In genomic region chr2:80302465-80303005, GRCh38 we compare ENCODE assay signal across 21 cellular contexts. TPM values are rescaled to one million over a fixed set of nuclear protein-coding genes. Genes with fewer than 3 reads are reported as not detected.
A peak's percentile ranks its signal among the peaks of the same experiment; 100 is the strongest.
DNase-seq lines count a peak whose midpoint lies in the region; ATAC-seq and TF ChIP-seq lines count a peak whose summit lies in the region.
"Had no signal": no experiment of that assay in that cellular context is flagged by ENCODE, and none has a peak within 500 bp of the region (broad histone marks: within the 10 kb centered on the region; RNA-seq: fewer than 3 reads in every experiment).

No MANE protein-coding gene starts in this region.

- no peaks in the 10 kb centered on the region for H3F3A ChIP-seq in SK-N-SH (replicated peaks; ENCODE audit: insufficient read depth)

- H3K27ac Mint-ChIP-seq in nephron, result peak overlapping the region; percentile 54 to 84 (median 83)
- H3K27ac Mint-ChIP-seq: CD4-positive, CD25-positive, alpha-beta regulatory T cell had no signal

- H3K27me3 Mint-ChIP-seq in nephron (ENCODE audit: low read depth), result peaks cover 79% of the 10 kb centered on the region

- peak; percentile 42 for DNase-seq in SK-N-SH
- no peak for DNase-seq in esophagus muscularis mucosa (ENCODE audit: extremely low spot score)
- no peak for DNase-seq in tibial nerve (ENCODE audit: low spot score in 2 of 2)
- no peak for DNase-seq in AG20443 (ENCODE audit: low spot score)
- no peak for DNase-seq in DMS53 treated with DMSO at 0.1 percent for 48 hours (lab: John Stamatoyannopoulos, UW; ENCODE audit: unreplicated experiment)
- DNase-seq: 8988T; activated CD4-positive, alpha-beta T cell treated with anti-CD3 and anti-CD28 coated beads for 48 hours; activated T-cell treated with anti-CD3 and anti-CD28 coated beads, Interleukin-2, amount 50 U/mL, for 4 hours; CD4-positive, CD25-positive, alpha-beta regulatory T cell; mammary epithelial cell; NCI-H1092; NCI-H2171 treated with DMSO at 0.1 percent for 48 hours; ovary; SIG-M5; stimulated activated CD4-positive, alpha-beta T cell treated with anti-CD3 and anti-CD28 coated beads, Interleukin-15, amount 100 ng/mL, for 24 hours; T1000 had no signal

- no peaks in the 10 kb centered on the region for H3K9me2 ChIP-seq in SK-N-SH

- POLR2A ChIA-PET in SK-N-SH (lab: Yijun Ruan, JAX), result no interaction called here

- WGBS in SK-N-SH (ENCODE audit: low lambda C conversion rate), result 47% methylated on average over 15 of the region's 46 CpGs
- WGBS in esophagus muscularis mucosa, result 32% methylated on average over 5 of the region's 46 CpGs
- 0 to 15% methylated on average over 1 to 6 of the region's 46 CpGs for WGBS in tibial nerve, 2 donors

- intact Hi-C loops in esophagus muscularis mucosa (cut with DNase I), result no loop called here

- H3K4me2 ChIP-seq in SK-N-SH, result no peak overlapping the region

- no peaks in the 10 kb centered on the region for H3K36me3 ChIP-seq in SK-N-SH (replicated peaks in 1 of 2; ENCODE audit: control insufficient read depth in 1 of 2, insufficient read depth in 2 of 2, low read length in 1 of 2)
- H3K36me3 ChIP-seq in esophagus muscularis mucosa, result no peaks in the 10 kb centered on the region
- H3K36me3 ChIP-seq in tibial nerve, result no peaks in the 10 kb centered on the region
- H3K36me3 ChIP-seq: ovary had no signal

- TF ChIP-seq RAD21 in SK-N-SH (IDR thresholded peaks at IDR 0.05; ENCODE audit: low read length), result no peak

- TF ChIP-seq CTCF in SK-N-SH (IDR thresholded peaks at IDR 0.05), result no peak
- no peak for TF ChIP-seq CTCF in esophagus muscularis mucosa (IDR thresholded peaks at IDR 0.05)
- no peak for TF ChIP-seq CTCF in nephron (IDR thresholded peaks at IDR 0.05; ENCODE audit: unreplicated experiment in 3 of 3)
- no peak for TF ChIP-seq CTCF in tibial nerve (IDR thresholded peaks at IDR 0.05)

- no peak for TF ChIP-seq EP300 in SK-N-SH (IDR thresholded peaks at IDR 0.05; ENCODE audit: borderline replicate concordance in 1 of 2, low read depth in 1 of 2, low read length in 1 of 2)
- TF ChIP-seq EP300 in esophagus muscularis mucosa (IDR thresholded peaks at IDR 0.05), result no peak
- TF ChIP-seq EP300 in tibial nerve (IDR thresholded peaks at IDR 0.05), result no peak

- H3K4me1 ChIP-seq in SK-N-SH (ENCODE audit: control insufficient read depth in 1 of 2, insufficient read depth in 2 of 2, low read depth in 1 of 2, low read length in 1 of 2) (peaks cover 0 to 24% of the 10 kb centered on the region in 2 experiments; a peak in 1 of 4 replicates), esophagus muscularis mucosa (peaks cover 15 to 31% (median 27%) of the 10 kb centered on the region in 4 donors), tibial nerve (peaks cover 0 to 19% (median 0%) of the 10 kb centered on the region in 4 donors)

- H3K79me2 ChIP-seq in SK-N-SH (ENCODE audit: insufficient read depth), result no peaks in the 10 kb centered on the region

- TF ChIP-seq POLR2A in esophagus muscularis mucosa (IDR thresholded peaks at IDR 0.05; ENCODE audit: low read depth) (no peak), tibial nerve (IDR thresholded peaks at IDR 0.05) (no peak)

- H4K20me1 ChIP-seq in SK-N-SH (ENCODE audit: insufficient read depth), result no peaks in the 10 kb centered on the region

- H3K36me3 Mint-ChIP-seq in nephron (ENCODE audit: low read depth), result peaks cover 4% of the 10 kb centered on the region
- H3K36me3 Mint-ChIP-seq: CD4-positive, CD25-positive, alpha-beta regulatory T cell had no signal

- H3K9me3 ChIP-seq in SK-N-SH (no peaks in the 10 kb centered on the region), esophagus muscularis mucosa (no peaks in the 10 kb centered on the region), tibial nerve (no peaks in the 10 kb centered on the region)
- H3K9me3 ChIP-seq: ovary had no signal

- H3K27ac ChIP-seq in SK-N-SH (ENCODE audit: low read depth in 2 of 2, low read length in 1 of 2) (no peak overlapping the region), esophagus muscularis mucosa (replicated peaks in 1 of 4) (peak overlapping the region in 1 of 4 donors; percentile 53), tibial nerve (peak overlapping the region; percentile 22 to 76 (median 46))
- H3K27ac ChIP-seq: ovary had no signal

- no peak overlapping the region for H2AFZ ChIP-seq in SK-N-SH (ENCODE audit: low read depth)

- H3K9ac ChIP-seq in SK-N-SH, result no peak overlapping the region

- H3K4me3 Mint-ChIP-seq in nephron, result peak overlapping the region; percentile 89 to 93 (median 89)
- H3K4me3 Mint-ChIP-seq: activated T-cell treated with anti-CD3 and anti-CD28 coated beads, Interleukin-2, amount 50 U/mL, for 4 hours; CD4-positive, CD25-positive, alpha-beta regulatory T cell had no signal

- H3K9me3 Mint-ChIP-seq in nephron, result no peaks in the 10 kb centered on the region

- H3K4me3 ChIP-seq in SK-N-SH (ENCODE audit: low read depth in 2 of 2, low read length in 1 of 2) (peak overlapping the region in 1 of 2 experiments; percentile 9; a peak in 1 of 4 replicates), esophagus muscularis mucosa (peak overlapping the region; percentile 50 to 64 (median 56)), tibial nerve (peak overlapping the region; percentile 17 to 53 (median 32))
- H3K4me3 ChIP-seq: ovary had no signal

- no peak for ATAC-seq in SK-N-SH treated with all-trans-retinoic acid at 6 μM for 48 hours
- no peak for ATAC-seq in GM18907 (IDR thresholded peaks at IDR 0.05; ENCODE audit: unreplicated experiment)
- ATAC-seq: activated T-cell treated with anti-CD3 and anti-CD28 coated beads, Interleukin-2, amount 50 U/mL, for 4 hours had no signal

- H3K4me1 Mint-ChIP-seq in nephron, result peaks cover 15% of the 10 kb centered on the region
- H3K4me1 Mint-ChIP-seq: CD4-positive, CD25-positive, alpha-beta regulatory T cell had no signal

- CTCF ChIA-PET in SK-N-SH (lab: Yijun Ruan, JAX), result interaction anchor here (0.7 to 3.3 kb wide), 7 partner anchors 14 to 229 kb away, joined by 3 to 12 read pairs (median 4); no protein-coding TSS in a partner anchor

- H3K27me3 ChIP-seq in SK-N-SH (ENCODE audit: insufficient read depth) (peaks cover 32% of the 10 kb centered on the region), esophagus muscularis mucosa (peaks cover 0 to 50% (median 19%) of the 10 kb centered on the region in 4 donors), tibial nerve (peaks cover 0 to 33% of the 10 kb centered on the region in 2 donors)
- H3K27me3 ChIP-seq: ovary had no signal

TF ChIP-seq in SK-N-SH, 30 proteins besides CTCF, POLR2A, EP300 and RAD21 (continues in another document):
- TF ChIP-seq USF1 (IDR thresholded peaks at IDR 0.05; ENCODE audit: borderline replicate concordance, low read depth), result no peak
- TF ChIP-seq ELF1 (IDR thresholded peaks at IDR 0.05), result no peak
- no peak for TF ChIP-seq RXRA (IDR thresholded peaks at IDR 0.05; ENCODE audit: borderline replicate concordance, low read depth)
- no peak for TF ChIP-seq FOXM1 (IDR thresholded peaks at IDR 0.05; ENCODE audit: low read depth)
- TF ChIP-seq GABPA (IDR thresholded peaks at IDR 0.05; ENCODE audit: low read depth), result no peak
- TF ChIP-seq NRF1 (IDR thresholded peaks at IDR 0.05; ENCODE audit: low read depth, low read length), result no peak
- TF ChIP-seq EZH2phosphoT487 (IDR thresholded peaks at IDR 0.05; ENCODE audit: borderline replicate concordance, low read depth), result no peak
- no peak for TF ChIP-seq USF2 (IDR thresholded peaks at IDR 0.05; ENCODE audit: borderline replicate concordance, low read depth, low read length)

TF ChIP-seq in SK-N-SH treated with all-trans-retinoic acid at 6 μM for 48 hours, 23 proteins besides CTCF, POLR2A, EP300 and RAD21 (continues in another document):
- TF ChIP-seq SNAI2 (CRISPR knock-in tag; IDR thresholded peaks at IDR 0.05) (no peak), ISL1 (CRISPR knock-in tag; IDR thresholded peaks at IDR 0.05) (no peak), ZNF565 (CRISPR knock-in tag; conservative IDR thresholded peaks at IDR 0.05; ENCODE audit: low read depth) (no peak), BACH2 (CRISPR knock-in tag; IDR thresholded peaks at IDR 0.05; ENCODE audit: borderline replicate concordance) (no peak), ESRRG (CRISPR knock-in tag; IDR thresholded peaks at IDR 0.05) (no peak), PPARA (CRISPR knock-in tag; IDR thresholded peaks at IDR 0.05; ENCODE audit: borderline replicate concordance) (no peak), OSR1 (CRISPR knock-in tag; IDR thresholded peaks at IDR 0.05) (no peak), CSDC2 (CRISPR knock-in tag; IDR thresholded peaks at IDR 0.05) (no peak), ZC3H10 (CRISPR knock-in tag; IDR thresholded peaks at IDR 0.05) (no peak), GLIS3 (CRISPR knock-in tag; IDR thresholded peaks at IDR 0.05) (no peak)
- TF ChIP-seq, protein P1, sequence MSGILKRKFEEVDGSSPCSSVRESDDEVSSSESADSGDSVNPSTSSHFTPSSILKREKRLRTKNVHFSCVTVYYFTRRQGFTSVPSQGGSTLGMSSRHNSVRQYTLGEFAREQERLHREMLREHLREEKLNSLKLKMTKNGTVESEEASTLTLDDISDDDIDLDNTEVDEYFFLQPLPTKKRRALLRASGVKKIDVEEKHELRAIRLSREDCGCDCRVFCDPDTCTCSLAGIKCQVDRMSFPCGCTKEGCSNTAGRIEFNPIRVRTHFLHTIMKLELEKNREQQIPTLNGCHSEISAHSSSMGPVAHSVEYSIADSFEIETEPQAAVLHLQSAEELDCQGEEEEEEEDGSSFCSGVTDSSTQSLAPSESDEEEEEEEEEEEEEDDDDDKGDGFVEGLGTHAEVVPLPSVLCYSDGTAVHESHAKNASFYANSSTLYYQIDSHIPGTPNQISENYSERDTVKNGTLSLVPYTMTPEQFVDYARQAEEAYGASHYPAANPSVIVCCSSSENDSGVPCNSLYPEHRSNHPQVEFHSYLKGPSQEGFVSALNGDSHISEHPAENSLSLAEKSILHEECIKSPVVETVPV (CRISPR knock-in tag; IDR thresholded peaks at IDR 0.05), result no peak
- TF ChIP-seq, protein P2, sequence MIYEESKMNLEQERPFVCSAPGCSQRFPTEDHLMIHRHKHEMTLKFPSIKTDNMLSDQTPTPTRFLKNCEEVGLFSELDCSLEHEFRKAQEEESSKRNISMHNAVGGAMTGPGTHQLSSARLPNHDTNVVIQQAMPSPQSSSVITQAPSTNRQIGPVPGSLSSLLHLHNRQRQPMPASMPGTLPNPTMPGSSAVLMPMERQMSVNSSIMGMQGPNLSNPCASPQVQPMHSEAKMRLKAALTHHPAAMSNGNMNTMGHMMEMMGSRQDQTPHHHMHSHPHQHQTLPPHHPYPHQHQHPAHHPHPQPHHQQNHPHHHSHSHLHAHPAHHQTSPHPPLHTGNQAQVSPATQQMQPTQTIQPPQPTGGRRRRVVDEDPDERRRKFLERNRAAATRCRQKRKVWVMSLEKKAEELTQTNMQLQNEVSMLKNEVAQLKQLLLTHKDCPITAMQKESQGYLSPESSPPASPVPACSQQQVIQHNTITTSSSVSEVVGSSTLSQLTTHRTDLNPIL (CRISPR knock-in tag; IDR thresholded peaks at IDR 0.05; ENCODE audit: low read depth), result no peak

RNA-seq across cellular contexts. Expression of gene LRRTM1, which starts 2.0 kb away (rescaled TPM):
- polyA plus RNA-seq in SK-N-SH (2012; rRNA removed), result 1.1 and 1.6 TPM in 2 replicates
- polyA plus RNA-seq in SK-N-SH (2012; cell fraction: cytosol; rRNA removed), result 0.73 and 0.83 TPM in 2 replicates
- 2.5 TPM in 2 replicates for polyA plus RNA-seq in SK-N-SH (2012; cell fraction: nucleus; rRNA removed)
- total RNA-seq in esophagus muscularis mucosa, result 1 to 10 TPM in 3 of 4 donors, under 1 TPM in 1; 0.83 to 2.6 (median 1.7) TPM
- 1 to 10 TPM in 3 of 4 donors, under 1 TPM in 1; 0.59 to 2.4 (median 1.8) TPM for total RNA-seq in tibial nerve
- total RNA-seq: activated T-cell treated with anti-CD3 and anti-CD28 coated beads, Interleukin-2, amount 50 U/mL, for 4 hours; CD4-positive, CD25-positive, alpha-beta regulatory T cell; Daoy; dermis microvascular lymphatic vessel endothelial cell; mammary epithelial cell had no signal
- polyA plus RNA-seq: CD4-positive, CD25-positive, alpha-beta regulatory T cell; mammary epithelial cell had no signal

Comparison
In these comparisons a context has a peak if more than half of its experiments do, and no peak if none do; other contexts are left out.
1. H3K27ac ChIP-seq: peak in tibial nerve (4 of 4); none in SK-N-SH (0 of 2).